Comparison of ENCODE assay signal across 9 cellular contexts in genomic region chr10:7529638-7530037, GRCh38.
DNase-seq lines count a peak whose midpoint lies in the region; ATAC-seq and TF ChIP-seq lines count a peak whose summit lies in the region.
"Had no signal": no experiment of that assay in that cellular context is flagged by ENCODE, and none has a peak within 500 bp of the region (broad histone marks: within the 10 kb centered on the region; RNA-seq: fewer than 3 reads in every experiment).

No MANE protein-coding gene starts in this region.

- H3K4me3 Mint-ChIP-seq in natural killer cell (no peak overlapping the region), immature natural killer cell (no peak overlapping the region), nephron progenitor cell (no peak overlapping the region)

- no peaks in the 10 kb centered on the region for H3K9me3 ChIP-seq in SK-N-SH
- no peaks in the 10 kb centered on the region for H3K9me3 ChIP-seq in hepatocyte (ENCODE audit: low read depth)
- H3K9me3 ChIP-seq: mucosa of descending colon had no signal

- WGBS in SK-N-SH (ENCODE audit: low lambda C conversion rate), result 11% methylated on average over 7 of the region's 7 CpGs
- WGBS in hepatocyte (ENCODE audit: low lambda C conversion rate, missing lambda C conversion rate), result 52% methylated on average over 6 of the region's 7 CpGs

- no peaks in the 10 kb centered on the region for H3F3A ChIP-seq in SK-N-SH (replicated peaks; ENCODE audit: insufficient read depth)

- no peaks in the 10 kb centered on the region for H3K79me2 ChIP-seq in SK-N-SH (ENCODE audit: insufficient read depth)
- H3K79me2 ChIP-seq in hepatocyte, result no peaks in the 10 kb centered on the region

- TF ChIP-seq CTCF in 22Rv1 (IDR thresholded peaks at IDR 0.05) (peak; percentile 46), GM12874 (IDR thresholded peaks at IDR 0.05; ENCODE audit: insufficient read depth, low read depth, low read length) (0 out of 2 replicates have a peak, but pooled peaks have one; percentile 9), SK-N-SH (IDR thresholded peaks at IDR 0.05) (peak; percentile 29; the same call in 1 of the 2 replicates), hepatocyte (IDR thresholded peaks at IDR 0.05; ENCODE audit: poor library complexity) (peak; percentile 58), natural killer cell (IDR thresholded peaks at IDR 0.05) (no peak), nephron progenitor cell (IDR thresholded peaks at IDR 0.05) (no peak)

- peak; percentile 74 for TF ChIP-seq RAD21 in SK-N-SH (IDR thresholded peaks at IDR 0.05; ENCODE audit: low read length)

- H3K27ac Mint-ChIP-seq in natural killer cell (no peak overlapping the region), immature natural killer cell (no peak overlapping the region), nephron progenitor cell (no peak overlapping the region)

- H3K36me3 Mint-ChIP-seq in natural killer cell (no peaks in the 10 kb centered on the region), immature natural killer cell (no peaks in the 10 kb centered on the region), nephron progenitor cell (ENCODE audit: low read depth) (no peaks in the 10 kb centered on the region)

- intact Hi-C loops in natural killer cell (cut with micrococcal nuclease), result loop anchor here (5.0 kb wide), 1 partner anchor 1773 kb away; no protein-coding TSS in a partner anchor

- H3K4me1 ChIP-seq in SK-N-SH (ENCODE audit: control insufficient read depth in 1 of 2, insufficient read depth in 2 of 2, low read depth in 1 of 2, low read length in 1 of 2) (peaks cover 0 to 3% of the 10 kb centered on the region in 2 experiments; a peak in 2 of 4 replicates), hepatocyte (ENCODE audit: insufficient read depth) (no peaks in the 10 kb centered on the region)

- H3K4me1 Mint-ChIP-seq in natural killer cell (peaks cover 5% of the 10 kb centered on the region in 2 donors), immature natural killer cell (peaks cover 0 to 4% of the 10 kb centered on the region in 2 donors), nephron progenitor cell (peaks cover 55% of the 10 kb centered on the region)

- H3K27ac ChIP-seq in 22Rv1 (no peak overlapping the region), SK-N-SH (ENCODE audit: low read depth in 2 of 2, low read length in 1 of 2) (no peak overlapping the region), hepatocyte (no peak overlapping the region)

- no peaks in the 10 kb centered on the region; the same call in 1 of the 2 replicates for H3K27me3 ChIP-seq in SK-N-SH (ENCODE audit: insufficient read depth)
- peaks cover 6% of the 10 kb centered on the region for H3K27me3 ChIP-seq in hepatocyte

- DNase-seq in SK-N-SH (peak; percentile 67), hepatocyte (ENCODE audit: low spot score) (peak; percentile 51), natural killer cell (no peak), immature natural killer cell (no peak), nephron progenitor cell (no peak)

- POLR2A ChIA-PET in SK-N-SH (lab: Yijun Ruan, JAX), result no interaction called here

- H4K20me1 ChIP-seq in SK-N-SH (ENCODE audit: insufficient read depth) (no peaks in the 10 kb centered on the region), hepatocyte (ENCODE audit: insufficient read depth, poor library complexity, severe bottlenecking) (no peaks in the 10 kb centered on the region)

- ATAC-seq in GM21619 (IDR thresholded peaks at IDR 0.05; ENCODE audit: unreplicated experiment) (no peak), natural killer cell (no peak)
- ATAC-seq: mucosa of descending colon had no signal

- H3K9ac ChIP-seq in SK-N-SH, result no peak overlapping the region

- H2AFZ ChIP-seq in SK-N-SH (ENCODE audit: low read depth) (no peak overlapping the region), hepatocyte (no peak overlapping the region)

- CTCF ChIA-PET in SK-N-SH (lab: Yijun Ruan, JAX), result interaction anchor here (0.7 to 7.5 kb wide), 8 partner anchors 9 to 1773 kb away, joined by 3 to 122 read pairs (median 3); partner anchors contain the start of genes ITIH5 and TAF3

- no peak for TF ChIP-seq EP300 in SK-N-SH (IDR thresholded peaks at IDR 0.05; ENCODE audit: borderline replicate concordance in 1 of 2, low read depth in 1 of 2, low read length in 1 of 2)

- H3K4me3 ChIP-seq in SK-N-SH (ENCODE audit: low read depth in 2 of 2, low read length in 1 of 2) (no peak overlapping the region), hepatocyte (no peak overlapping the region)
- H3K4me3 ChIP-seq: mucosa of descending colon had no signal

- H3K36me3 ChIP-seq in SK-N-SH (replicated peaks in 1 of 2; ENCODE audit: control insufficient read depth in 1 of 2, insufficient read depth in 2 of 2, low read length in 1 of 2), result no peaks in the 10 kb centered on the region
- no peaks in the 10 kb centered on the region for H3K36me3 ChIP-seq in hepatocyte (replicated peaks; ENCODE audit: insufficient read depth, low read depth)

- H3K4me2 ChIP-seq in SK-N-SH (no peak overlapping the region), hepatocyte (no peak overlapping the region)

- no peaks in the 10 kb centered on the region for H3K9me3 Mint-ChIP-seq in natural killer cell
- no peaks in the 10 kb centered on the region for H3K9me3 Mint-ChIP-seq in immature natural killer cell
- peaks cover 3% of the 10 kb centered on the region for H3K9me3 Mint-ChIP-seq in nephron progenitor cell

- H3K9me2 ChIP-seq in SK-N-SH (no peaks in the 10 kb centered on the region), hepatocyte (replicated peaks; ENCODE audit: insufficient read depth) (no peaks in the 10 kb centered on the region)

- H3K27me3 Mint-ChIP-seq in natural killer cell (ENCODE audit: low read depth in 2 of 2) (peaks cover 5 to 27% of the 10 kb centered on the region in 2 donors), immature natural killer cell (ENCODE audit: low read depth in 3 of 3) (peaks cover 6 to 10% (median 8%) of the 10 kb centered on the region in 3 donors), nephron progenitor cell (ENCODE audit: low read depth, poor library complexity) (peaks cover 42% of the 10 kb centered on the region)

TF ChIP-seq in SK-N-SH, 30 proteins besides CTCF, POLR2A, EP300 and RAD21 (continues in another document):
- peak; percentile 70 for TF ChIP-seq SMC3 (IDR thresholded peaks at IDR 0.05; ENCODE audit: low read depth, low read length)
- TF ChIP-seq USF1 (IDR thresholded peaks at IDR 0.05; ENCODE audit: borderline replicate concordance, low read depth), result no peak
- no peak for TF ChIP-seq RFX5 (IDR thresholded peaks at IDR 0.05; ENCODE audit: low read length)
- TF ChIP-seq ZBTB33 (IDR thresholded peaks at IDR 0.05; ENCODE audit: borderline replicate concordance, low read depth), result no peak
- no peak for TF ChIP-seq FOXJ3 (CRISPR knock-in tag; IDR thresholded peaks at IDR 0.05)
- TF ChIP-seq JUND (IDR thresholded peaks at IDR 0.05), result no peak
- no peak for TF ChIP-seq PBX3 (IDR thresholded peaks at IDR 0.05)

Comparison
In these comparisons a context has a peak if more than half of its experiments do, and no peak if none do; other contexts are left out.
1. CTCF ChIP-seq: peak in 22Rv1 (single experiment), GM12874 (single experiment), SK-N-SH (single experiment) and hepatocyte (single experiment); none in natural killer cell (single experiment) and nephron progenitor cell (single experiment).
2. DNase-seq: peak in SK-N-SH (single experiment) and hepatocyte (single experiment); none in natural killer cell (single experiment), immature natural killer cell (0 of 3) and nephron progenitor cell (single experiment).